In genomic region chr12:110373962-110374611, GRCh38 we compare ENCODE assay signal across 1 cellular context.
TF ChIP-seq lines count a peak whose summit lies in the region.

No MANE protein-coding gene starts in this region.

TF ChIP-seq in WTC11, 78 proteins besides CTCF, POLR2A, EP300 and RAD21 (continued from another document):
- TF ChIP-seq, protein P1, sequence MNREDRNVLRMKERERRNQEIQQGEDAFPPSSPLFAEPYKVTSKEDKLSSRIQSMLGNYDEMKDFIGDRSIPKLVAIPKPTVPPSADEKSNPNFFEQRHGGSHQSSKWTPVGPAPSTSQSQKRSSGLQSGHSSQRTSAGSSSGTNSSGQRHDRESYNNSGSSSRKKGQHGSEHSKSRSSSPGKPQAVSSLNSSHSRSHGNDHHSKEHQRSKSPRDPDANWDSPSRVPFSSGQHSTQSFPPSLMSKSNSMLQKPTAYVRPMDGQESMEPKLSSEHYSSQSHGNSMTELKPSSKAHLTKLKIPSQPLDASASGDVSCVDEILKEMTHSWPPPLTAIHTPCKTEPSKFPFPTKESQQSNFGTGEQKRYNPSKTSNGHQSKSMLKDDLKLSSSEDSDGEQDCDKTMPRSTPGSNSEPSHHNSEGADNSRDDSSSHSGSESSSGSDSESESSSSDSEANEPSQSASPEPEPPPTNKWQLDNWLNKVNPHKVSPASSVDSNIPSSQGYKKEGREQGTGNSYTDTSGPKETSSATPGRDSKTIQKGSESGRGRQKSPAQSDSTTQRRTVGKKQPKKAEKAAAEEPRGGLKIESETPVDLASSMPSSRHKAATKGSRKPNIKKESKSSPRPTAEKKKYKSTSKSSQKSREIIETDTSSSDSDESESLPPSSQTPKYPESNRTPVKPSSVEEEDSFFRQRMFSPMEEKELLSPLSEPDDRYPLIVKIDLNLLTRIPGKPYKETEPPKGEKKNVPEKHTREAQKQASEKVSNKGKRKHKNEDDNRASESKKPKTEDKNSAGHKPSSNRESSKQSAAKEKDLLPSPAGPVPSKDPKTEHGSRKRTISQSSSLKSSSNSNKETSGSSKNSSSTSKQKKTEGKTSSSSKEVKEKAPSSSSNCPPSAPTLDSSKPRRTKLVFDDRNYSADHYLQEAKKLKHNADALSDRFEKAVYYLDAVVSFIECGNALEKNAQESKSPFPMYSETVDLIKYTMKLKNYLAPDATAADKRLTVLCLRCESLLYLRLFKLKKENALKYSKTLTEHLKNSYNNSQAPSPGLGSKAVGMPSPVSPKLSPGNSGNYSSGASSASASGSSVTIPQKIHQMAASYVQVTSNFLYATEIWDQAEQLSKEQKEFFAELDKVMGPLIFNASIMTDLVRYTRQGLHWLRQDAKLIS (CRISPR knock-in tag; IDR thresholded peaks at IDR 0.05; ENCODE audit: borderline replicate concordance) = no peak
- no peak for TF ChIP-seq ZNF423 (CRISPR knock-in tag; IDR thresholded peaks at IDR 0.05)
- no peak for TF ChIP-seq MYBL2 (CRISPR knock-in tag; IDR thresholded peaks at IDR 0.05)
- TF ChIP-seq PRRX2 (CRISPR knock-in tag; IDR thresholded peaks at IDR 0.05) = no peak
- TF ChIP-seq NFE2L1 (CRISPR knock-in tag; IDR thresholded peaks at IDR 0.05) = no peak
TF ChIP-seq in WTC11: peak in this region for 0.
